Comparison of ENCODE assay signal across 8 cellular contexts in genomic region chr19:18291590-18292459, GRCh38. TPM values are rescaled to one million over a fixed set of nuclear protein-coding genes. Genes with fewer than 3 reads are reported as not detected.
DNase-seq lines count a peak whose midpoint lies in the region; ATAC-seq and TF ChIP-seq lines count a peak whose summit lies in the region.

No MANE protein-coding gene starts in this region.

- H3K27me3 ChIP-seq in dorsolateral prefrontal cortex, result no peaks in the 10 kb centered on the region
- H3K27me3 ChIP-seq in right lobe of liver, result no peaks in the 10 kb centered on the region

- H3K27ac ChIP-seq in dorsolateral prefrontal cortex (peak overlapping the region; percentile 53 to 100 (median 98)), right lobe of liver (peak overlapping the region; percentile 97 to 99 (median 97))

- TF ChIP-seq CTCF in dorsolateral prefrontal cortex (IDR thresholded peaks at IDR 0.05 in 54 of 56, conservative IDR thresholded peaks at IDR 0.05 in 2 of 56; ENCODE audit: low read depth in 1 of 56, partially characterized antibody in 56 of 56) (peak in 3 of 56 donors; percentile 0 to 5 (median 2)), right lobe of liver (IDR thresholded peaks at IDR 0.05) (no peak)

- peak; percentile 64 for TF ChIP-seq POLR2A in right lobe of liver (IDR thresholded peaks at IDR 0.05)

- H3K9me3 ChIP-seq in right lobe of liver, result no peaks in the 10 kb centered on the region

- H3K36me3 ChIP-seq in right lobe of liver, result no peaks in the 10 kb centered on the region

- H3K4me3 ChIP-seq in dorsolateral prefrontal cortex, result peak overlapping the region; percentile 52 to 93 (median 79)
- peak overlapping the region; percentile 56 to 63 (median 60) for H3K4me3 ChIP-seq in right lobe of liver

- DNase-seq in DMS114 treated with DMSO at 0.1 percent for 48 hours (lab: John Stamatoyannopoulos, UW; ENCODE audit: unreplicated experiment) (peak; percentile 84), NCI-H1105 treated with DMSO at 0.1 percent for 48 hours (lab: John Stamatoyannopoulos, UW) (peak; percentile 11), dorsolateral prefrontal cortex (peak; percentile 57 to 91 (median 79)), right lobe of liver (peak; percentile 86 to 91 (median 89))
- peak; percentile 67 for DNase-seq in activated CD4-positive, alpha-beta T cell treated with anti-CD3 and anti-CD28 coated beads, Interleukin-2, amount 50 U/mL, for 1 hour
- peak; percentile 74 to 84 for DNase-seq in stimulated activated CD4-positive, alpha-beta T cell treated with anti-CD3 and anti-CD28 coated beads, Interleukin-4, amount 100 ng/mL, for 4 hours

- intact Hi-C loops in dorsolateral prefrontal cortex (cut with DNase I) (loop anchor here in 1 of 2 donors (1.0 kb wide), 1 partner anchor 12 kb away; no protein-coding TSS in a partner anchor), right lobe of liver (cut with DNase I) (no loop called here)

- peak; percentile 51 for ATAC-seq in GM21576 (IDR thresholded peaks at IDR 0.05; ENCODE audit: unreplicated experiment)
- peak; percentile 67 to 79 (median 74) for ATAC-seq in right lobe of liver
- no peak for ATAC-seq in HG02840 (IDR thresholded peaks at IDR 0.05; ENCODE audit: low FRiP score, unreplicated experiment)

- peaks cover 0 to 13% (median 0%) of the 10 kb centered on the region in 4 donors for H3K4me1 ChIP-seq in right lobe of liver

- 0% methylated on average over 14 of the region's 75 CpGs for WGBS in right lobe of liver (ENCODE audit: insufficient coverage, low coverage, low lambda C conversion rate, missing lambda C conversion rate)

RNA-seq across cellular contexts. Expression of gene JUND, which starts 10.4 kb away (rescaled TPM):
- total RNA-seq in dorsolateral prefrontal cortex (100 to 1,000 TPM; 163 to 440 (median 240) TPM), right lobe of liver (100 to 1,000 TPM in 4 of 6 experiments, 10 to 100 TPM in 2; 29.3 to 188 (median 134) TPM)

RNA-seq across cellular contexts. Expression of gene IQCN, which starts 17.6 kb away (rescaled TPM):
- total RNA-seq in dorsolateral prefrontal cortex (10 to 100 TPM in 1 of 120 experiments, 1 to 10 TPM in 119; 1.8 to 14.5 (median 4.1) TPM), right lobe of liver (1 to 10 TPM in 5 of 6 experiments, under 1 TPM in 1; 0.82 to 5.3 (median 2.5) TPM)

RNA-seq across cellular contexts. Expression of gene LSM4, which starts 31.1 kb away (rescaled TPM):
- total RNA-seq in dorsolateral prefrontal cortex (100 to 1,000 TPM in 6 of 120 experiments, 10 to 100 TPM in 114; 46.4 to 115 (median 74.8) TPM), right lobe of liver (100 to 1,000 TPM in 2 of 6 experiments, 10 to 100 TPM in 4; 37.6 to 139 (median 47.3) TPM)

RNA-seq across cellular contexts. Expression of gene PGPEP1, which starts 48.6 kb away (rescaled TPM):
- 10 to 100 TPM; 20.4 to 93.6 (median 37.7) TPM for total RNA-seq in dorsolateral prefrontal cortex
- 10 to 100 TPM; 33.0 to 55.5 (median 40.7) TPM for total RNA-seq in right lobe of liver

Comparison
In these comparisons a context has a peak if more than half of its experiments do, and no peak if none do; other contexts are left out.
1. DNase-seq: peak in every context shown above with its lines; median percentile 89 in right lobe of liver; 84 in DMS114 treated with DMSO at 0.1 percent for 48 hours; 79 in dorsolateral prefrontal cortex; 79 in stimulated activated CD4-positive, alpha-beta T cell treated with anti-CD3 and anti-CD28 coated beads, Interleukin-4, amount 100 ng/mL, for 4 hours; 67 in activated CD4-positive, alpha-beta T cell treated with anti-CD3 and anti-CD28 coated beads, Interleukin-2, amount 50 U/mL, for 1 hour; 11 in NCI-H1105 treated with DMSO at 0.1 percent for 48 hours.